Comparison of ENCODE assay signal across 7 cellular contexts in genomic region chr16:88025828-88026555, GRCh38.
DNase-seq lines count a peak whose midpoint lies in the region; ATAC-seq and TF ChIP-seq lines count a peak whose summit lies in the region.
"Not testable (repeated sequence)": the region's sequence is repeated elsewhere in the genome, so short reads cannot be mapped to it uniquely, and the experiment has no call there.

No MANE protein-coding gene starts in this region.

- H3K27ac ChIP-seq in BLaER1 = peak overlapping the region; percentile 76
- H3K27ac ChIP-seq in HCT116 (ENCODE audit: low read depth, low read length) = peak overlapping the region; percentile 35; the same call in 1 of the 2 replicates
- peak overlapping the region; percentile 78 for H3K27ac ChIP-seq in fibroblast of lung (ENCODE audit: insufficient read depth, low read length)

- not testable (repeated sequence) for H3K9me3 Mint-ChIP-seq in activated CD4-positive, alpha-beta T cell treated with anti-CD3 and anti-CD28 coated beads, Interleukin-2, amount 10 ng/mL, durations not matched to agents 24 days and 14 days; activated naive CD8-positive, alpha-beta T cell (ENCODE audit: low read depth); mesothelial cell of epicardium

- peaks cover 16% of the 10 kb centered on the region; the same call in 1 of the 2 replicates for H4K20me1 ChIP-seq in BLaER1
- not testable (repeated sequence) for H4K20me1 ChIP-seq in HCT116 (ENCODE audit: insufficient read depth); fibroblast of lung (ENCODE audit: control insufficient read depth, extremely low read depth, insufficient read depth, low read length)

- H3K4me1 ChIP-seq in BLaER1 = peaks cover 42% of the 10 kb centered on the region
- H3K4me1 ChIP-seq in HCT116 (ENCODE audit: control insufficient read depth in 1 of 2, insufficient read depth in 2 of 2, low read length in 2 of 2) = peaks cover 6 to 24% of the 10 kb centered on the region in 2 experiments; a peak in 3 of 4 replicates
- not testable (repeated sequence) for H3K4me1 ChIP-seq in fibroblast of lung (ENCODE audit: control insufficient read depth, extremely low read depth, insufficient read depth, low read length)

- intact Hi-C loops in HCT116 (cut with micrococcal nuclease); activated CD4-positive, alpha-beta T cell treated with anti-CD3 and anti-CD28 coated beads, Interleukin-2, amount 10 ng/mL, durations not matched to agents 24 days and 14 days (cut with micrococcal nuclease); sciatic nerve (cut with DNase I): not testable (repeated sequence)

- TF ChIP-seq RAD21 in HCT116 (IDR thresholded peaks at IDR 0.05; ENCODE audit: low read depth) = not testable (repeated sequence)

- not testable (repeated sequence) for TF ChIP-seq CTCF in HCT116 (IDR thresholded peaks at IDR 0.05 in 2 of 3, conservative IDR thresholded peaks at IDR 0.05 in 1 of 3; ENCODE audit: borderline replicate concordance in 1 of 3, insufficient read depth in 1 of 3, low read depth in 2 of 3, low read length in 2 of 3); fibroblast of lung (conservative IDR thresholded peaks at IDR 0.05 in 1 of 2, IDR thresholded peaks at IDR 0.05 in 1 of 2; ENCODE audit: low read depth in 1 of 2, low read length in 2 of 2); mesothelial cell of epicardium (IDR thresholded peaks at IDR 0.05; ENCODE audit: unreplicated experiment)

- H3K36me3 ChIP-seq in BLaER1 = peaks cover 57% of the 10 kb centered on the region
- H3K36me3 ChIP-seq in HCT116 (ENCODE audit: control insufficient read depth in 1 of 2, insufficient read depth in 2 of 2, low read length in 2 of 2); fibroblast of lung (ENCODE audit: control insufficient read depth, insufficient read depth, low read length): not testable (repeated sequence)

- POLR2A ChIA-PET in HCT116 (lab: Charles Lee) = not testable (repeated sequence)

- RAD21 ChIA-PET in HCT116 (lab: Charles Lee; ENCODE audit: low non-redundant PET in 1 of 2, low total read pairs in 2 of 2, uncharacterized antibody in 2 of 2, unreplicated experiment in 2 of 2) = not testable (repeated sequence)

- not testable (repeated sequence) for H3K9me3 ChIP-seq in BLaER1; HCT116 (ENCODE audit: control insufficient read depth in 1 of 2, insufficient read depth in 1 of 2, low read depth in 1 of 2, low read length in 2 of 2); fibroblast of lung (ENCODE audit: control insufficient read depth, insufficient read depth, low read depth, low read length)

- H3K79me2 ChIP-seq in HCT116 (ENCODE audit: insufficient read depth, low read length); fibroblast of lung (ENCODE audit: control insufficient read depth, insufficient read depth, low read length): not testable (repeated sequence)

- peak overlapping the region; percentile 48 for H3K27ac Mint-ChIP-seq in activated CD4-positive, alpha-beta T cell treated with anti-CD3 and anti-CD28 coated beads, Interleukin-2, amount 10 ng/mL, durations not matched to agents 24 days and 14 days
- H3K27ac Mint-ChIP-seq in activated naive CD8-positive, alpha-beta T cell = peak overlapping the region; percentile 66
- H3K27ac Mint-ChIP-seq in mesothelial cell of epicardium = peak overlapping the region; percentile 92

- not testable (repeated sequence) for H3K27me3 ChIP-seq in BLaER1; HCT116 (ENCODE audit: insufficient read depth, low read length); fibroblast of lung (ENCODE audit: control insufficient read depth, insufficient read depth, low read length)

- not testable (repeated sequence) for H2AFZ ChIP-seq in HCT116 (ENCODE audit: low read depth, low read length, poor library complexity, severe bottlenecking); fibroblast of lung (ENCODE audit: low read length)

- CTCF ChIA-PET in HCT116 (lab: Charles Lee) = not testable (repeated sequence)

- not testable (repeated sequence) for H3K36me3 Mint-ChIP-seq in activated CD4-positive, alpha-beta T cell treated with anti-CD3 and anti-CD28 coated beads, Interleukin-2, amount 10 ng/mL, durations not matched to agents 24 days and 14 days (ENCODE audit: low read depth); activated naive CD8-positive, alpha-beta T cell
- H3K36me3 Mint-ChIP-seq in mesothelial cell of epicardium = peaks cover 21% of the 10 kb centered on the region

- TF ChIP-seq POLR2A in HCT116 (IDR thresholded peaks at IDR 0.05; ENCODE audit: borderline replicate concordance, extremely low read depth, insufficient read depth, insufficient read length) = not testable (repeated sequence)

- DNase-seq in HCT116 (ENCODE audit: low read depth, low spot score); activated CD4-positive, alpha-beta T cell treated with anti-CD3 and anti-CD28 coated beads, Interleukin-2, amount 10 ng/mL, durations not matched to agents 24 days and 14 days; fibroblast of lung (ENCODE audit: low read depth in 2 of 2); mesothelial cell of epicardium (ENCODE audit: low spot score in 2 of 2, unreplicated experiment in 2 of 2): not testable (repeated sequence)
- peak; percentile 48 for DNase-seq in sciatic nerve (ENCODE audit: low spot score)

- not testable (repeated sequence) for H3K9me2 ChIP-seq in HCT116 (ENCODE audit: insufficient read depth)

- not testable (repeated sequence) for ATAC-seq in HCT116, sciatic nerve

- H3K4me2 ChIP-seq in BLaER1 (peak overlapping the region; percentile 77), HCT116 (ENCODE audit: low read length) (peak overlapping the region; percentile 44; the same call in 1 of the 2 replicates)
- not testable (repeated sequence) for H3K4me2 ChIP-seq in fibroblast of lung (ENCODE audit: extremely low read depth, insufficient read depth, low read length)

- H3K4me1 Mint-ChIP-seq in activated CD4-positive, alpha-beta T cell treated with anti-CD3 and anti-CD28 coated beads, Interleukin-2, amount 10 ng/mL, durations not matched to agents 24 days and 14 days = peaks cover 13% of the 10 kb centered on the region
- H3K4me1 Mint-ChIP-seq in activated naive CD8-positive, alpha-beta T cell (ENCODE audit: low read depth) = not testable (repeated sequence)
- H3K4me1 Mint-ChIP-seq in mesothelial cell of epicardium = peaks cover 13% of the 10 kb centered on the region

- H3K9ac ChIP-seq in BLaER1 = peak overlapping the region; percentile 49; the same call in 1 of the 2 replicates
- not testable (repeated sequence) for H3K9ac ChIP-seq in HCT116 (ENCODE audit: low read length); fibroblast of lung (ENCODE audit: insufficient read depth, low read length)

- H3K27me3 Mint-ChIP-seq in activated CD4-positive, alpha-beta T cell treated with anti-CD3 and anti-CD28 coated beads, Interleukin-2, amount 10 ng/mL, durations not matched to agents 24 days and 14 days; activated naive CD8-positive, alpha-beta T cell; mesothelial cell of epicardium (ENCODE audit: low read depth): not testable (repeated sequence)

- H3K4me3 ChIP-seq in BLaER1; HCT116 (replicated peaks in 1 of 2; ENCODE audit: low read depth in 1 of 2, low read length in 2 of 2); fibroblast of lung (replicated peaks in 1 of 4; ENCODE audit: control extremely low read depth in 1 of 4, insufficient read depth in 1 of 4, low read depth in 3 of 4, low read length in 4 of 4): not testable (repeated sequence)

- not testable (repeated sequence) for BruUV-seq in HCT116 (replicated peaks; lab: Mats Ljungman, UMichigan)

- not testable (repeated sequence) for H3K4me3 Mint-ChIP-seq in activated CD4-positive, alpha-beta T cell treated with anti-CD3 and anti-CD28 coated beads, Interleukin-2, amount 10 ng/mL, durations not matched to agents 24 days and 14 days; activated naive CD8-positive, alpha-beta T cell; mesothelial cell of epicardium
